ENCODE assay signal across 24 cellular contexts in genomic region chr10:19933772-19934171, GRCh38.
DNase-seq lines count a peak whose midpoint lies in the region; ATAC-seq, FAIRE-seq and TF ChIP-seq lines count a peak whose summit lies in the region.
"Had no signal": no experiment of that assay in that cellular context is flagged by ENCODE, and none has a peak within 500 bp of the region (broad histone marks: within the 10 kb centered on the region; RNA-seq: fewer than 3 reads in every experiment).

No MANE protein-coding gene starts in this region.

- FAIRE-seq in HepG2 (lab: Jason Lieb, UNC) (no peak), K562 (lab: Jason Lieb, UNC) (no peak)
- FAIRE-seq: A204.1, GM12891, GM19239 had no signal

- CTCF ChIA-PET in HepG2 (lab: Yijun Ruan, JAX; ENCODE audit: low intra/inter-chr PET ratio, low total read pairs): no interaction called here
- CTCF ChIA-PET in K562 (lab: Yijun Ruan, JAX; ENCODE audit: low intra/inter-chr PET ratio): no interaction called here

- H3K4me3 ChIP-seq in HepG2 (replicated peaks in 1 of 3; ENCODE audit: insufficient read depth in 1 of 3, low read depth in 2 of 3, low read length in 3 of 3) (no peak overlapping the region), right lobe of liver (no peak overlapping the region), K562 (no peak overlapping the region)
- H3K4me3 ChIP-seq: BLaER1 had no signal

- peaks cover 4% of the 10 kb centered on the region; the same call in 1 of the 2 replicates for H3K9me3 ChIP-seq in HepG2 (ENCODE audit: low read length)
- no peaks in the 10 kb centered on the region for H3K9me3 ChIP-seq in right lobe of liver
- H3K9me3 ChIP-seq in K562 (replicated peaks; ENCODE audit: control insufficient read depth, insufficient read depth, low read depth, low read length): no peaks in the 10 kb centered on the region
- H3K9me3 ChIP-seq: BE2C, BLaER1 had no signal

- H3K79me2 ChIP-seq in HepG2 (ENCODE audit: insufficient read depth, low read length) (no peaks in the 10 kb centered on the region), K562 (ENCODE audit: control insufficient read depth, insufficient read depth, low read length) (no peaks in the 10 kb centered on the region)

- H4K20me1 ChIP-seq in HepG2 (ENCODE audit: insufficient read depth, low read length) (no peaks in the 10 kb centered on the region), K562 (replicated peaks; ENCODE audit: control insufficient read depth, insufficient read depth, low read length) (no peaks in the 10 kb centered on the region)
- H4K20me1 ChIP-seq: BLaER1 had no signal

- POLR2A ChIA-PET in HepG2 (lab: Yijun Ruan, JAX) (no interaction called here), K562 (lab: Yijun Ruan, JAX) (no interaction called here)

- BruUV-seq in HepG2 (replicated peaks; lab: Mats Ljungman, UMichigan) (no TSS peak), K562 (replicated peaks; lab: Mats Ljungman, UMichigan) (no TSS peak)

- no peaks in the 10 kb centered on the region for H3K9me1 ChIP-seq in K562 (ENCODE audit: control insufficient read depth, insufficient read depth, low read length)

- H3K36me3 ChIP-seq in HepG2 (replicated peaks in 1 of 2; ENCODE audit: control insufficient read depth in 1 of 2, insufficient read depth in 2 of 2, low read length in 2 of 2) (no peaks in the 10 kb centered on the region), right lobe of liver (no peaks in the 10 kb centered on the region), K562 (ENCODE audit: control insufficient read depth, insufficient read depth, low read length) (no peaks in the 10 kb centered on the region)
- H3K36me3 ChIP-seq: BE2C, BLaER1 had no signal

- no peak for TF ChIP-seq POLR2A in HepG2 (IDR thresholded peaks at IDR 0.05; ENCODE audit: insufficient read depth in 1 of 2, low read depth in 2 of 2, low read length in 2 of 2)
- TF ChIP-seq POLR2A in right lobe of liver (IDR thresholded peaks at IDR 0.05): no peak
- TF ChIP-seq POLR2A in K562 (conservative IDR thresholded peaks at IDR 0.05): no peak

- ATAC-seq in HepG2 (no peak), right lobe of liver (no peak), K562 (no peak)

- TF ChIP-seq CTCF in HepG2 (CRISPR knock-in tag; IDR thresholded peaks at IDR 0.05) (no peak), right lobe of liver (IDR thresholded peaks at IDR 0.05) (no peak), K562 (IDR thresholded peaks at IDR 0.05 in 2 of 3, conservative IDR thresholded peaks at IDR 0.05 in 1 of 3; ENCODE audit: insufficient read depth in 2 of 3, low read depth in 1 of 3, low read length in 3 of 3) (no peak)

- H2AFZ ChIP-seq in HepG2 (ENCODE audit: low read length): no peak overlapping the region
- no peak overlapping the region for H2AFZ ChIP-seq in K562 (ENCODE audit: low read depth, low read length)

- H3K27ac ChIP-seq in HepG2 (ENCODE audit: extremely low read length, insufficient read depth, low read length): no peak overlapping the region
- H3K27ac ChIP-seq in right lobe of liver: no peak overlapping the region
- H3K27ac ChIP-seq in K562 (ENCODE audit: extremely low read depth, low read depth, low read length): no peak overlapping the region
- H3K27ac ChIP-seq: BLaER1 had no signal

- intact Hi-C loops in HepG2 (cut with micrococcal nuclease; ENCODE audit: unreplicated experiment): no loop called here
- intact Hi-C loops in right lobe of liver (cut with DNase I): no loop called here
- intact Hi-C loops in K562 (cut with micrococcal nuclease): no loop called here

- no peak for TF ChIP-seq RAD21 in HepG2 (CRISPR knock-in tag; IDR thresholded peaks at IDR 0.05)
- no peak for TF ChIP-seq RAD21 in K562 (CRISPR knock-in tag; conservative IDR thresholded peaks at IDR 0.05 in 1 of 2, IDR thresholded peaks at IDR 0.05 in 1 of 2)

- TF ChIP-seq EP300 in HepG2 (IDR thresholded peaks at IDR 0.05; ENCODE audit: low read depth in 2 of 2, low read length in 2 of 2): no peak
- no peak for TF ChIP-seq EP300 in HepG2 (CRISPR knock-in tag; IDR thresholded peaks at IDR 0.05; ENCODE audit: borderline replicate concordance)
- TF ChIP-seq EP300 in K562 (IDR thresholded peaks at IDR 0.05; ENCODE audit: low read length): no peak

- no peak for DNase-seq in HepG2 (ENCODE audit: low spot score)
- no peak for DNase-seq in right lobe of liver
- DNase-seq in K562 (ENCODE audit: extremely low read depth in 1 of 4, low spot score in 3 of 4): no peak
- no peak for DNase-seq in activated effector memory CD4-positive, alpha-beta T cell treated with Interleukin-2 at 50 U/mL for 16 hours
- DNase-seq in GF-D8 (lab: John Stamatoyannopoulos, UW): no peak
- DNase-seq: 8988T; ACHN; BE2C; C1 segment of cervical spinal cord; CD4-positive, alpha-beta memory T cell; CD4-positive, CD25-positive, alpha-beta regulatory T cell; CD8-positive, alpha-beta memory T cell; COR-L47; DMS 273 treated with DMSO at 0.1 percent for 48 hours; DMS153; DMS53; DMS79; DND-41; EL; GDM1 had no signal

- H3K27me3 ChIP-seq in HepG2 (ENCODE audit: control insufficient read depth in 1 of 2, insufficient read depth in 2 of 2, low read length in 2 of 2): no peaks in the 10 kb centered on the region
- H3K27me3 ChIP-seq in right lobe of liver: no peaks in the 10 kb centered on the region
- H3K27me3 ChIP-seq in K562 (ENCODE audit: control insufficient read depth in 2 of 2, insufficient read depth in 2 of 2, low read length in 2 of 2): no peaks in the 10 kb centered on the region
- H3K27me3 ChIP-seq: BE2C, BLaER1 had no signal

- in situ Hi-C loops in HepG2 (cut with HindIII; ENCODE audit: extremely low pct_ligation_motif_present, low pct_unique_long_range_greater_than_20kb) (no loop called here), K562 (cut with MboI) (no loop called here)

- 51% methylated on average over 3 of the region's 3 CpGs for WGBS in HepG2 (ENCODE audit: low lambda C conversion rate)
- 89% methylated on average over 3 of the region's 3 CpGs for WGBS in right lobe of liver (ENCODE audit: insufficient coverage, low coverage, low lambda C conversion rate, missing lambda C conversion rate)
- 0% methylated on average over 3 of the region's 3 CpGs for WGBS in K562 (ENCODE audit: insufficient coverage, low coverage, missing lambda C conversion rate)

- H3K4me1 ChIP-seq in HepG2 (ENCODE audit: insufficient read depth, low read length): no peaks in the 10 kb centered on the region
- peaks cover 0 to 42% (median 12%) of the 10 kb centered on the region in 4 donors for H3K4me1 ChIP-seq in right lobe of liver
- no peaks in the 10 kb centered on the region for H3K4me1 ChIP-seq in K562 (replicated peaks in 1 of 2; ENCODE audit: control insufficient read depth in 2 of 2, insufficient read depth in 2 of 2, low read length in 2 of 2)

- H3K4me2 ChIP-seq in HepG2 (ENCODE audit: low read depth, low read length): no peak overlapping the region
- no peak overlapping the region for H3K4me2 ChIP-seq in K562 (ENCODE audit: insufficient read depth, low read length)
- H3K4me2 ChIP-seq: BLaER1 had no signal

- H3K9ac ChIP-seq in HepG2 (ENCODE audit: insufficient read depth, low read depth, low read length) (no peak overlapping the region), K562 (ENCODE audit: insufficient read depth in 1 of 2, low read depth in 2 of 2, low read length in 2 of 2) (no peak overlapping the region)
- H3K9ac ChIP-seq: BLaER1 had no signal

TF ChIP-seq in HepG2, 621 proteins besides CTCF, POLR2A, EP300 and RAD21:
- TF ChIP-seq NFIC (IDR thresholded peaks at IDR 0.05; ENCODE audit: low read length) (no peak), PCBP1 (IDR thresholded peaks at IDR 0.05; ENCODE audit: borderline replicate concordance, low read depth, low read length) (peak; percentile 93), HNRNPK (IDR thresholded peaks at IDR 0.05; ENCODE audit: low read depth, low read length, poor library complexity, severe bottlenecking) (peak; percentile 99), SRSF9 (IDR thresholded peaks at IDR 0.05; ENCODE audit: borderline replicate concordance, insufficient read depth, low read depth, low read length, poor library complexity, severe bottlenecking) (peak; percentile 68)

TF ChIP-seq in K562, 482 proteins besides CTCF, POLR2A, EP300 and RAD21:
- TF ChIP-seq PCBP2 (IDR thresholded peaks at IDR 0.05; ENCODE audit: low read depth, low read length, poor library complexity, severe bottlenecking): peak; percentile 92
- TF ChIP-seq PCBP1 (IDR thresholded peaks at IDR 0.05; ENCODE audit: low read depth, low read length, poor library complexity, severe bottlenecking): peak; percentile 74
- TF ChIP-seq HNRNPK (IDR thresholded peaks at IDR 0.05; ENCODE audit: low read depth, low read length, poor library complexity, severe bottlenecking): peak; percentile 35
- TF ChIP-seq ZNF589 (CRISPR knock-in tag; IDR thresholded peaks at IDR 0.05; ENCODE audit: low read depth): no peak

Comparison
In these comparisons a context has a peak if more than half of its experiments do, and no peak if none do; other contexts are left out.
1. Of the 241 proteins assayed by ChIP-seq in both HepG2 and K562: peak only in HepG2: SRSF9; only in K562: PCBP2; in both: HNRNPK and PCBP1; in neither: 237.